In the genomic region with DNA sequence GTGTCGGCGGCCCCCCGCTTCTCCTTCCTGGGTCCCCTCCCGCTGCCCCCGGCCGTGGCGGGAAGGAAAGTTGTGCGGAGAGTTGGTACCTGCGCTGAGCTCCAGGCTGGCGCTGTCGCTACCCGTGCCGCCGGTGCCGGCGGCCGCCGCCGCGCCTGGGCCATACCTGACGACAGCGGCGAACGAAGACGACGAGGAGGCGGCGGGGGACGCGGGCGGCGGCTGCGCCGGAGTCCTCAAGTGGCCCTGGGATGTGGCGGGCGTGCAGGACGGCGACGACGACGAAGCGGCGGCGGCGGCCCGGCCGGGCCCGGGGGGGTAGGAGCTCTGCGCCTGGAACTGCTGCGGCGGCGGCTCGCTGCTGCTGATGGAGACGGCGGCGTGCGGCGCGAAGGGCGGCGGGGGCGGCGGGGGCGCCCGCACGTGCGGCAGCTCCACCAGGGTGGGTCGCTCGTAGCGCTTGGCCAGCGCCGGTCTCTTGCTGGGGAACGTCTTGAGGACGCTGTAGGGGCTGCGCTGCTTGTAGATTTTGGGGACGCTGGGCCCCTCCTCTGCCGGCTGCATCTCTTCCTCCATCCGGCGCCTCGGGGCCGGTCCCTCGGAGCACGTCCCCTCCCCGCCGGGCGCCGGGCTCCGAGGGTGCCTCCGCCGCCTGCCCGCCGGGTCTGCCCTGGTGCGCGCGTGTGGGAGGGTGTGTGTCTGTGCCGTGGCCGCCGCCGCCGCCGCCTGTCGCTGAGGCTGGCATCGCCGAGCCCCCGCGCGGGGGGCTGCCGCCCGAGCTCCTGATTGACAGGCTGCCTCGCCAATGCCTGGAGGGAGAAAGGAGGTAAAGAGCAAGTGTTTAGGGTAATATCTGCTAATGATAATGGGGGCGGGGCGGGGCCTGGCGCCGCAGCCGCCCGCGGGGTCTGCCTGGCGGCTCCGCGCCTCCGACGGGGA, we compare ENCODE assay signal across 7 cellular contexts. TPM values are rescaled to one million over a fixed set of nuclear protein-coding genes. Genes with fewer than 3 reads are reported as not detected.
DNase-seq lines count a peak whose midpoint lies in the region; ATAC-seq, FAIRE-seq and TF ChIP-seq lines count a peak whose summit lies in the region.

No MANE protein-coding gene starts in this region.

- no peak overlapping the region for H3K9ac ChIP-seq in Loucy (ENCODE audit: low read depth, low read length, poor library complexity, severe bottlenecking)
- H3K9ac ChIP-seq in smooth muscle cell (ENCODE audit: low read depth), result no peak overlapping the region

- peaks cover 50% of the 10 kb centered on the region for H3K27me3 Mint-ChIP-seq in activated CD8-positive, alpha-beta T cell treated with anti-CD3 and anti-CD28 coated beads, Interleukin-2, amount 10 ng/mL, durations not matched to agents 7 days and 5 days (ENCODE audit: low read depth)

- POLR2A ChIA-PET in activated CD8-positive, alpha-beta T cell treated with anti-CD3 and anti-CD28 coated beads, Interleukin-2, amount 10 ng/mL, durations not matched to agents 7 days and 5 days (lab: Charles Lee), result no interaction called here

- CTCF ChIA-PET in activated CD8-positive, alpha-beta T cell treated with anti-CD3 and anti-CD28 coated beads, Interleukin-2, amount 10 ng/mL, durations not matched to agents 7 days and 5 days (lab: Charles Lee), result interaction anchor here (0.6 kb wide), 1 partner anchor 95 kb away, joined by 3 read pairs; no protein-coding TSS in a partner anchor

- peak; percentile 30 for DNase-seq in activated CD8-positive, alpha-beta T cell treated with anti-CD3 and anti-CD28 coated beads, Interleukin-2, amount 10 ng/mL, durations not matched to agents 7 days and 5 days
- DNase-seq in right cardiac atrium (peak; percentile 15 to 52 (median 51)), smooth muscle cell (lab: John Stamatoyannopoulos, UW; ENCODE audit: unreplicated experiment) (no peak), urothelium cell line (ENCODE audit: low spot score) (no peak)

- H3K36me3 Mint-ChIP-seq in activated CD8-positive, alpha-beta T cell treated with anti-CD3 and anti-CD28 coated beads, Interleukin-2, amount 10 ng/mL, durations not matched to agents 7 days and 5 days (ENCODE audit: low read depth), result no peaks in the 10 kb centered on the region

- TF ChIP-seq CTCF in Loucy (conservative IDR thresholded peaks at IDR 0.05; ENCODE audit: low read length) (no peak), smooth muscle cell (IDR thresholded peaks at IDR 0.05; ENCODE audit: borderline replicate concordance, insufficient read depth, poor library complexity, severe bottlenecking) (no peak)

- H3K27ac ChIP-seq in right cardiac atrium (ENCODE audit: low read length) (no peak overlapping the region), smooth muscle cell (ENCODE audit: low read depth) (no peak overlapping the region)

- H3K27ac Mint-ChIP-seq in activated CD8-positive, alpha-beta T cell treated with anti-CD3 and anti-CD28 coated beads, Interleukin-2, amount 10 ng/mL, durations not matched to agents 7 days and 5 days, result no peak overlapping the region

- H3K4me2 ChIP-seq in Loucy (ENCODE audit: low read depth, low read length, poor library complexity, severe bottlenecking) (peak overlapping the region; percentile 62), smooth muscle cell (peak overlapping the region; percentile 93)

- H4K20me1 ChIP-seq in Loucy (ENCODE audit: insufficient read depth, low read length, poor library complexity, severe bottlenecking), result no peaks in the 10 kb centered on the region
- no peaks in the 10 kb centered on the region for H4K20me1 ChIP-seq in smooth muscle cell (ENCODE audit: low read depth)

- ATAC-seq in GM18502 (IDR thresholded peaks at IDR 0.05; ENCODE audit: poor library complexity, unreplicated experiment) (peak; percentile 55), GM21737 (IDR thresholded peaks at IDR 0.05; ENCODE audit: unreplicated experiment) (peak; percentile 60), right cardiac atrium (peak; percentile 49 to 61)
- ATAC-seq in activated CD8-positive, alpha-beta T cell treated with anti-CD3 and anti-CD28 coated beads, Interleukin-2, amount 10 ng/mL, durations not matched to agents 7 days and 5 days, result peak; percentile 73

- H3K27me3 ChIP-seq in Loucy (ENCODE audit: insufficient read depth, low read length, poor library complexity, severe bottlenecking) (no peaks in the 10 kb centered on the region), right cardiac atrium (ENCODE audit: control insufficient read depth, insufficient read depth) (no peaks in the 10 kb centered on the region), smooth muscle cell (ENCODE audit: low read depth) (peaks cover 88% of the 10 kb centered on the region)

- H3K36me3 ChIP-seq in Loucy (ENCODE audit: insufficient read depth, low read length), result no peaks in the 10 kb centered on the region
- no peaks in the 10 kb centered on the region for H3K36me3 ChIP-seq in smooth muscle cell (ENCODE audit: low read depth)

- H3K9me3 ChIP-seq in Loucy (ENCODE audit: insufficient read depth, low read depth, low read length) (no peaks in the 10 kb centered on the region), right cardiac atrium (ENCODE audit: control insufficient read depth, low read length) (no peaks in the 10 kb centered on the region), smooth muscle cell (replicated peaks; ENCODE audit: low read depth) (no peaks in the 10 kb centered on the region)

- WGBS in right cardiac atrium, result under 1% methylated on average over 122 of the region's 122 CpGs
- WGBS in smooth muscle cell (ENCODE audit: low lambda C conversion rate), result 1% methylated on average over 88 of the region's 122 CpGs

- H3K4me1 ChIP-seq in Loucy (ENCODE audit: insufficient read depth, low read length, poor library complexity, severe bottlenecking), result no peaks in the 10 kb centered on the region
- no peaks in the 10 kb centered on the region for H3K4me1 ChIP-seq in right cardiac atrium (ENCODE audit: control insufficient read depth, insufficient read depth, low read length)
- peaks cover 12% of the 10 kb centered on the region for H3K4me1 ChIP-seq in smooth muscle cell (ENCODE audit: low read depth)

- intact Hi-C loops in right cardiac atrium (cut with DNase I), result no loop called here

- H3K4me3 Mint-ChIP-seq in activated CD8-positive, alpha-beta T cell treated with anti-CD3 and anti-CD28 coated beads, Interleukin-2, amount 10 ng/mL, durations not matched to agents 7 days and 5 days, result peak overlapping the region; percentile 62

- peak overlapping the region; percentile 72 for H3K4me3 ChIP-seq in Loucy (ENCODE audit: low read length, poor library complexity, severe bottlenecking)
- H3K4me3 ChIP-seq in right cardiac atrium (ENCODE audit: low read length), result peak overlapping the region; percentile 66
- H3K4me3 ChIP-seq in smooth muscle cell, result peak overlapping the region; percentile 56

- no peak for FAIRE-seq in urothelium cell line (lab: Jason Lieb, UNC)

- no peaks in the 10 kb centered on the region for H3F3A ChIP-seq in Loucy (ENCODE audit: low read depth)
- no peaks in the 10 kb centered on the region for H3F3A ChIP-seq in smooth muscle cell (ENCODE audit: low read depth)

- H3K9me3 Mint-ChIP-seq in activated CD8-positive, alpha-beta T cell treated with anti-CD3 and anti-CD28 coated beads, Interleukin-2, amount 10 ng/mL, durations not matched to agents 7 days and 5 days (ENCODE audit: insufficient read depth), result no peaks in the 10 kb centered on the region

- H2AFZ ChIP-seq in Loucy (ENCODE audit: low read length), result peak overlapping the region; percentile 73; the same call in 1 of the 2 replicates
- peak overlapping the region; percentile 77 for H2AFZ ChIP-seq in smooth muscle cell (ENCODE audit: low read depth)

- peaks cover 17% of the 10 kb centered on the region for H3K4me1 Mint-ChIP-seq in activated CD8-positive, alpha-beta T cell treated with anti-CD3 and anti-CD28 coated beads, Interleukin-2, amount 10 ng/mL, durations not matched to agents 7 days and 5 days (ENCODE audit: low read depth)

- H3K79me2 ChIP-seq in Loucy (ENCODE audit: insufficient read depth, low read length), result no peaks in the 10 kb centered on the region
- no peaks in the 10 kb centered on the region for H3K79me2 ChIP-seq in smooth muscle cell (ENCODE audit: low read depth)

- no peaks in the 10 kb centered on the region for H3K9me2 ChIP-seq in Loucy (replicated peaks; ENCODE audit: low read depth, low read length)

RNA-seq across cellular contexts. Expression of a gene that starts 0.6 kb away (rescaled TPM):
- total RNA-seq in activated CD8-positive, alpha-beta T cell treated with anti-CD3 and anti-CD28 coated beads, Interleukin-2, amount 10 ng/mL, durations not matched to agents 7 days and 5 days, result under 1 TPM; 0.37 to 0.81 TPM
- under 1 TPM in 3 of 4 donors, not detected in 1; 0.03 to 0.09 (median 0.06) TPM for total RNA-seq in right cardiac atrium
- under 0.01 TPM for polyA plus RNA-seq in right cardiac atrium
- 0.04 TPM in 1 of 2 replicates, not detected in the other for total RNA-seq in smooth muscle cell
- 0.06 TPM in 1 of 2 replicates, not detected in the other for polyA plus RNA-seq in smooth muscle cell

Comparison
In these comparisons a context has a peak if more than half of its experiments do, and no peak if none do; other contexts are left out.
1. DNase-seq: peak in activated CD8-positive, alpha-beta T cell treated with anti-CD3 and anti-CD28 coated beads, Interleukin-2, amount 10 ng/mL, durations not matched to agents 7 days and 5 days (single experiment) and right cardiac atrium (3 of 3); none in smooth muscle cell (single experiment) and urothelium cell line (single experiment).
2. Peak in every context shown above with its lines, with median percentiles within 50 percentile points of each other: ATAC-seq and H3K4me3 ChIP-seq.